ENCODE assay signal across 8 cellular contexts in the genomic region with DNA sequence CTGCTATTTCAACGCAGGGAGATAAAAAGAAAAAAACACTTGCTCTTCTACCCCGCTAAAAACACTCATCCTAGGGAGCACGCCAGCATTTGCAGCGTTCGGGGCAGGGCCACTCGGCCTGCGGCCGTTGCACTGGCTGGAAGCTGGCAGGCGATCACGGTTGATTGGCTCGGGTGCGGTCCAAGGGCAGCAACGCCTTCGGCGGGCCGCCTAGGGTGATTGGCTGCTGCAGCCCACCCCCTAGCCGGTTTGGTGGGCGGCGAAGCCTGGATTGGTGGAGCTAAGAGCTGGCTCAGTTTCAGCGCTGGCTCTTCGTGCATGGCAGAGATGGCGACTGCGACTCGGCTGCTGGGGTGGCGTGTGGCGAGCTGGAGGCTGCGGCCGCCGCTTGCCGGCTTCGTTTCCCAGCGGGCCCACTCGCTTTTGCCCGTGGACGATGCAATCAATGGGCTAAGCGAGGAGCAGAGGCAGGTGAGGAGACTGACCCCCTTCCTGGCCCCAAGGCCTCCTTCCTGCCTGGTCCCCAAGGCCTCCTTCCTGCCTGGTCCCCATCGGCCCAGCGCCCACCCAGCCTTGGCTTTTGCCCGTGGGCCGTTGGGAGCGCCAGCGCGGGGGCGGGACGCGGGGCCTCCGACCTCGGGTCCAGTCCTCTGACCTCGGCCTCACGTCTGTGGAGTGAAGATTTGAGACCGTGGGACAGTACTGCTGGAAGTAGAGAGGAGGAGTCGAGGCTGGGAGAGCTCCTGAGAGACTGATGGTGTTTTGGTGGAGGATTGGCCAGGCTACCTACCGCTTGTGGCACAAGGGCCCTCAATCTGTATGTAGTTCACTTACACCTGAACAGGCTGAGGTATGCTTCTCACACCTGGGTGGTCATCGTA. TPM values are rescaled to one million over a fixed set of nuclear protein-coding genes. Genes with fewer than 3 reads are reported as not detected.
DNase-seq lines count a peak whose midpoint lies in the region; ATAC-seq and TF ChIP-seq lines count a peak whose summit lies in the region.

A gene (plus strand): TSS at position 295 of the 881 bp plus-strand sequence. CDS start 33 bp downstream, at position 328.

- H3K9ac ChIP-seq in BLaER1 treated with 17β-estradiol and CSF1 and Interleukin-3, amounts not matched to agents 10 nM and 100 nM, result peak within 1 kb of the TSS; percentile 80 to 89 (median 85)

- H3K4me2 ChIP-seq in BLaER1 treated with 17β-estradiol and CSF1 and Interleukin-3, amounts not matched to agents 10 nM and 100 nM, result peak within 1 kb of the TSS; percentile 88 to 98 (median 94)

- peak within 1 kb of the TSS; percentile 70 to 86 (median 78) for H3K4me3 ChIP-seq in BLaER1 treated with 17β-estradiol and CSF1 and Interleukin-3, amounts not matched to agents 10 nM and 100 nM
- H3K4me3 ChIP-seq in left lung, result peak within 1 kb of the TSS; percentile 88 to 92

- H3K27me3 ChIP-seq in BLaER1 treated with 17β-estradiol and CSF1 and Interleukin-3, amounts not matched to agents 10 nM and 100 nM, result no peaks in the 10 kb centered on the region
- no peaks in the 10 kb centered on the region for H3K27me3 ChIP-seq in left lung

- peak; percentile 84 for ATAC-seq in GM19372 (IDR thresholded peaks at IDR 0.05; ENCODE audit: low read depth, unreplicated experiment)
- peak; percentile 80 for ATAC-seq in HG03558 (IDR thresholded peaks at IDR 0.05; ENCODE audit: extremely low read depth, unreplicated experiment)
- peak; percentile 100 for ATAC-seq in left lung

- H3K27ac ChIP-seq in BLaER1 treated with 17β-estradiol and CSF1 and Interleukin-3, amounts not matched to agents 10 nM and 100 nM, result peak within 1 kb of the TSS; percentile 58 to 86 (median 80); a peak in 21 of 22 replicates
- H3K27ac ChIP-seq in left lung, result peak within 1 kb of the TSS; percentile 53 to 67

- DNase-seq in NCI-H774 (lab: John Stamatoyannopoulos, UW), result peak; percentile 92
- DNase-seq in activated CD4-positive, alpha-beta T cell treated with anti-CD3 and anti-CD28 coated beads, Interleukin-2, amount 50 U/mL, for 4 hours, result peak; percentile 72 to 78
- DNase-seq in dermis blood vessel endothelial cell, result peak; percentile 97
- DNase-seq in left lung, result peak; percentile 96
- DNase-seq in stimulated activated CD4-positive, alpha-beta T cell treated with anti-CD3 and anti-CD28 coated beads, Interleukin-2, amount 100 ng/mL, for 48 hours, result peak; percentile 84 to 86

- intact Hi-C loops in left lung (cut with DNase I), result no loop called here

- H3K36me3 ChIP-seq in BLaER1 treated with 17β-estradiol and CSF1 and Interleukin-3, amounts not matched to agents 10 nM and 100 nM, result peaks cover 25 to 47% (median 37%) of the 10 kb centered on the region in 11 experiments
- H3K36me3 ChIP-seq in left lung, result peaks cover 0 to 15% of the 10 kb centered on the region in 2 donors

- peaks cover 25 to 38% (median 32%) of the 10 kb centered on the region in 10 experiments for H3K4me1 ChIP-seq in BLaER1 treated with 17β-estradiol and CSF1 and Interleukin-3, amounts not matched to agents 10 nM and 100 nM
- peaks cover 6 to 34% of the 10 kb centered on the region in 2 donors for H3K4me1 ChIP-seq in left lung

- no peak for TF ChIP-seq CTCF in left lung (IDR thresholded peaks at IDR 0.05)

- peaks cover 0 to 31% (median 17%) of the 10 kb centered on the region in 11 experiments; a peak in 15 of 22 replicates for H4K20me1 ChIP-seq in BLaER1 treated with 17β-estradiol and CSF1 and Interleukin-3, amounts not matched to agents 10 nM and 100 nM

- no peaks in the 10 kb centered on the region for H3K9me3 ChIP-seq in BLaER1 treated with 17β-estradiol and CSF1 and Interleukin-3, amounts not matched to agents 10 nM and 100 nM (replicated peaks in 1 of 11)
- H3K9me3 ChIP-seq in left lung, result no peaks in the 10 kb centered on the region

RNA-seq across cellular contexts. Expression of the gene that starts here (rescaled TPM):
- total RNA-seq in dermis blood vessel endothelial cell (45.4 and 64.5 TPM in 2 replicates), left lung (100 to 1,000 TPM in 1 of 2 donors, 10 to 100 TPM in 1; 61.9 to 104 TPM)

Comparison
In these comparisons a context has a peak if more than half of its experiments do, and no peak if none do; other contexts are left out.
1. Peak in every context shown above with its lines: DNase-seq, ATAC-seq, H3K4me3 ChIP-seq and H3K27ac ChIP-seq.